ENCODE assay signal across 1 cellular context in genomic region chr5:133932441-133933168, GRCh38.
A peak's percentile ranks its signal among the peaks of the same experiment; 100 is the strongest.
TF ChIP-seq lines count a peak whose summit lies in the region.

No MANE protein-coding gene starts in this region.

TF ChIP-seq in K562, 482 proteins besides CTCF, POLR2A, EP300 and RAD21 (continued from another document and continues in another):
- TF ChIP-seq ZNF277 (CRISPR knock-in tag; IDR thresholded peaks at IDR 0.05; ENCODE audit: borderline replicate concordance) (no peak), TFAM (CRISPR knock-in tag; conservative IDR thresholded peaks at IDR 0.05) (no peak), FIP1L1 (IDR thresholded peaks at IDR 0.05; ENCODE audit: low read depth, low read length, poor library complexity, severe bottlenecking) (no peak), PPARD (CRISPR knock-in tag; IDR thresholded peaks at IDR 0.05) (no peak), MIER1 (IDR thresholded peaks at IDR 0.05; ENCODE audit: low read depth) (no peak), MAFK (IDR thresholded peaks at IDR 0.05; ENCODE audit: low read length) (no peak), GABPB2 (CRISPR knock-in tag; conservative IDR thresholded peaks at IDR 0.05) (no peak), TEAD4 (IDR thresholded peaks at IDR 0.05; ENCODE audit: low read length) (peak; percentile 98), TEAD4 (CRISPR knock-in tag; IDR thresholded peaks at IDR 0.05; ENCODE audit: borderline replicate concordance) (no peak), CEBPG (CRISPR knock-in tag; IDR thresholded peaks at IDR 0.05) (no peak), CEBPG (tag; conservative IDR thresholded peaks at IDR 0.05 in 1 of 2, IDR thresholded peaks at IDR 0.05 in 1 of 2) (no peak), THRB (CRISPR knock-in tag; conservative IDR thresholded peaks at IDR 0.05) (no peak), RFX5 (IDR thresholded peaks at IDR 0.05; ENCODE audit: low read depth, low read length) (no peak), ZNF695 (CRISPR knock-in tag; IDR thresholded peaks at IDR 0.05) (peak; percentile 33; the same call in 1 of the 2 replicates), DDX20 (tag; IDR thresholded peaks at IDR 0.05; ENCODE audit: low read depth) (no peak), TCF3 (CRISPR knock-in tag; IDR thresholded peaks at IDR 0.05) (peak; percentile 99), ZFX (CRISPR knock-in tag; IDR thresholded peaks at IDR 0.05) (peak; percentile 71), ZNF445 (CRISPR knock-in tag; IDR thresholded peaks at IDR 0.05; ENCODE audit: low read depth) (no peak), TCFL5 (CRISPR knock-in tag; conservative IDR thresholded peaks at IDR 0.05) (no peak; the same call in 1 of the 2 replicates), CTCFL (IDR thresholded peaks at IDR 0.05; ENCODE audit: borderline replicate concordance, insufficient read depth, low read depth, low read length, poor library complexity, severe bottlenecking) (no peak), LEF1 (IDR thresholded peaks at IDR 0.05) (peak; percentile 85), NR3C1 (CRISPR knock-in tag; IDR thresholded peaks at IDR 0.05) (no peak), HMBOX1 (IDR thresholded peaks at IDR 0.05) (no peak), BDP1 (IDR thresholded peaks at IDR 0.05; ENCODE audit: insufficient read depth, insufficient read length) (no peak), WHSC1 (IDR thresholded peaks at IDR 0.05; ENCODE audit: low read length) (no peak), RREB1 (CRISPR knock-in tag; IDR thresholded peaks at IDR 0.05) (no peak), SMARCA4 (IDR thresholded peaks at IDR 0.05) (peak; percentile 97), MAFG (tag; conservative IDR thresholded peaks at IDR 0.05) (no peak), E2F4 (CRISPR knock-in tag; IDR thresholded peaks at IDR 0.05; ENCODE audit: low read depth) (no peak), PURB (CRISPR knock-in tag; IDR thresholded peaks at IDR 0.05; ENCODE audit: low read depth) (no peak), FOXK1 (CRISPR knock-in tag; IDR thresholded peaks at IDR 0.05; ENCODE audit: borderline replicate concordance) (no peak), ZNF717 (CRISPR knock-in tag; IDR thresholded peaks at IDR 0.05) (no peak), ARID1B (IDR thresholded peaks at IDR 0.05) (peak; percentile 99)
- TF ChIP-seq, protein P1, sequence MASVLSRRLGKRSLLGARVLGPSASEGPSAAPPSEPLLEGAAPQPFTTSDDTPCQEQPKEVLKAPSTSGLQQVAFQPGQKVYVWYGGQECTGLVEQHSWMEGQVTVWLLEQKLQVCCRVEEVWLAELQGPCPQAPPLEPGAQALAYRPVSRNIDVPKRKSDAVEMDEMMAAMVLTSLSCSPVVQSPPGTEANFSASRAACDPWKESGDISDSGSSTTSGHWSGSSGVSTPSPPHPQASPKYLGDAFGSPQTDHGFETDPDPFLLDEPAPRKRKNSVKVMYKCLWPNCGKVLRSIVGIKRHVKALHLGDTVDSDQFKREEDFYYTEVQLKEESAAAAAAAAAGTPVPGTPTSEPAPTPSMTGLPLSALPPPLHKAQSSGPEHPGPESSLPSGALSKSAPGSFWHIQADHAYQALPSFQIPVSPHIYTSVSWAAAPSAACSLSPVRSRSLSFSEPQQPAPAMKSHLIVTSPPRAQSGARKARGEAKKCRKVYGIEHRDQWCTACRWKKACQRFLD (CRISPR knock-in tag; IDR thresholded peaks at IDR 0.05) = peak; percentile 84
- TF ChIP-seq, protein P2, sequence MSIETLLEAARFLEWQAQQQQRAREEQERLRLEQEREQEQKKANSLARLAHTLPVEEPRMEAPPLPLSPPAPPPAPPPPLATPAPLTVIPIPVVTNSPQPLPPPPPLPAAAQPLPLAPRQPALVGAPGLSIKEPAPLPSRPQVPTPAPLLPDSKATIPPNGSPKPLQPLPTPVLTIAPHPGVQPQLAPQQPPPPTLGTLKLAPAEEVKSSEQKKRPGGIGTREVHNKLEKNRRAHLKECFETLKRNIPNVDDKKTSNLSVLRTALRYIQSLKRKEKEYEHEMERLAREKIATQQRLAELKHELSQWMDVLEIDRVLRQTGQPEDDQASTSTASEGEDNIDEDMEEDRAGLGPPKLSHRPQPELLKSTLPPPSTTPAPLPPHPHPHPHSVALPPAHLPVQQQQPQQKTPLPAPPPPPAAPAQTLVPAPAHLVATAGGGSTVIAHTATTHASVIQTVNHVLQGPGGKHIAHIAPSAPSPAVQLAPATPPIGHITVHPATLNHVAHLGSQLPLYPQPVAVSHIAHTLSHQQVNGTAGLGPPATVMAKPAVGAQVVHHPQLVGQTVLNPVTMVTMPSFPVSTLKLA (conservative IDR thresholded peaks at IDR 0.05) = peak in 1 of 2 experiments; percentile 49; a peak in 2 of 4 replicates
- TF ChIP-seq, protein P3, sequence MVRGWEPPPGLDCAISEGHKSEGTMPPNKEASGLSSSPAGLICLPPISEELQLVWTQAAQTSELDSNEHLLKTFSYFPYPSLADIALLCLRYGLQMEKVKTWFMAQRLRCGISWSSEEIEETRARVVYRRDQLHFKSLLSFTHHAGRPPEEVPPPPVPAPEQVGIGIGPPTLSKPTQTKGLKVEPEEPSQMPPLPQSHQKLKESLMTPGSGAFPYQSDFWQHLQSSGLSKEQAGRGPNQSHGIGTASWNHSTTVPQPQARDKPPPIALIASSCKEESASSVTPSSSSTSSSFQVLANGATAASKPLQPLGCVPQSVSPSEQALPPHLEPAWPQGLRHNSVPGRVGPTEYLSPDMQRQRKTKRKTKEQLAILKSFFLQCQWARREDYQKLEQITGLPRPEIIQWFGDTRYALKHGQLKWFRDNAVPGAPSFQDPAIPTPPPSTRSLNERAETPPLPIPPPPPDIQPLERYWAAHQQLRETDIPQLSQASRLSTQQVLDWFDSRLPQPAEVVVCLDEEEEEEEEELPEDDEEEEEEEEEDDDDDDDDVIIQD (CRISPR knock-in tag; IDR thresholded peaks at IDR 0.05) = no peak
- TF ChIP-seq, protein P4, sequence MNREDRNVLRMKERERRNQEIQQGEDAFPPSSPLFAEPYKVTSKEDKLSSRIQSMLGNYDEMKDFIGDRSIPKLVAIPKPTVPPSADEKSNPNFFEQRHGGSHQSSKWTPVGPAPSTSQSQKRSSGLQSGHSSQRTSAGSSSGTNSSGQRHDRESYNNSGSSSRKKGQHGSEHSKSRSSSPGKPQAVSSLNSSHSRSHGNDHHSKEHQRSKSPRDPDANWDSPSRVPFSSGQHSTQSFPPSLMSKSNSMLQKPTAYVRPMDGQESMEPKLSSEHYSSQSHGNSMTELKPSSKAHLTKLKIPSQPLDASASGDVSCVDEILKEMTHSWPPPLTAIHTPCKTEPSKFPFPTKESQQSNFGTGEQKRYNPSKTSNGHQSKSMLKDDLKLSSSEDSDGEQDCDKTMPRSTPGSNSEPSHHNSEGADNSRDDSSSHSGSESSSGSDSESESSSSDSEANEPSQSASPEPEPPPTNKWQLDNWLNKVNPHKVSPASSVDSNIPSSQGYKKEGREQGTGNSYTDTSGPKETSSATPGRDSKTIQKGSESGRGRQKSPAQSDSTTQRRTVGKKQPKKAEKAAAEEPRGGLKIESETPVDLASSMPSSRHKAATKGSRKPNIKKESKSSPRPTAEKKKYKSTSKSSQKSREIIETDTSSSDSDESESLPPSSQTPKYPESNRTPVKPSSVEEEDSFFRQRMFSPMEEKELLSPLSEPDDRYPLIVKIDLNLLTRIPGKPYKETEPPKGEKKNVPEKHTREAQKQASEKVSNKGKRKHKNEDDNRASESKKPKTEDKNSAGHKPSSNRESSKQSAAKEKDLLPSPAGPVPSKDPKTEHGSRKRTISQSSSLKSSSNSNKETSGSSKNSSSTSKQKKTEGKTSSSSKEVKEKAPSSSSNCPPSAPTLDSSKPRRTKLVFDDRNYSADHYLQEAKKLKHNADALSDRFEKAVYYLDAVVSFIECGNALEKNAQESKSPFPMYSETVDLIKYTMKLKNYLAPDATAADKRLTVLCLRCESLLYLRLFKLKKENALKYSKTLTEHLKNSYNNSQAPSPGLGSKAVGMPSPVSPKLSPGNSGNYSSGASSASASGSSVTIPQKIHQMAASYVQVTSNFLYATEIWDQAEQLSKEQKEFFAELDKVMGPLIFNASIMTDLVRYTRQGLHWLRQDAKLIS (CRISPR knock-in tag; IDR thresholded peaks at IDR 0.05) = peak; percentile 82; the same call in 1 of the 2 replicates
- TF ChIP-seq, protein P5, sequence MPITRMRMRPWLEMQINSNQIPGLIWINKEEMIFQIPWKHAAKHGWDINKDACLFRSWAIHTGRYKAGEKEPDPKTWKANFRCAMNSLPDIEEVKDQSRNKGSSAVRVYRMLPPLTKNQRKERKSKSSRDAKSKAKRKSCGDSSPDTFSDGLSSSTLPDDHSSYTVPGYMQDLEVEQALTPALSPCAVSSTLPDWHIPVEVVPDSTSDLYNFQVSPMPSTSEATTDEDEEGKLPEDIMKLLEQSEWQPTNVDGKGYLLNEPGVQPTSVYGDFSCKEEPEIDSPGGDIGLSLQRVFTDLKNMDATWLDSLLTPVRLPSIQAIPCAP (CRISPR knock-in tag; IDR thresholded peaks at IDR 0.05; ENCODE audit: borderline replicate concordance) = no peak
